In the genomic region with DNA sequence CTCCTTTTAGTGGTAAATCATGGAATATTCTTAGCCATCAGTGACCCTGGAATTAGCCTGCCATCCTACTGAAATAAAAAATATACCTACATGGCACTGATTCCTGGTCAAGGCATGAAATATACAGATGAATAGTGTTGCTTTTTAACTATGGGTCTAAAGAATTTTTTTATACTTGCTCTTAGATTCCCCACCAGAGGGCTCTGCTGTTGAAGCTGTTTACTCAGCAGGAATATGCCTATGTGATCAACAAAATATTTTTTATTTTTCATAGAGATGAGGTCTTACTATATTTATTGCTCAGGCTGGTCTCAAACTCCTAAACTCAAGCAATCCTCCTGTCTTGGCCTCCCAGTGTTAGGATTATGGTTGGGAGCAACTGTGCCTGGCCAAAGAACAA, we compare ENCODE assay signal across 11 cellular contexts. TPM values are rescaled to one million over a fixed set of nuclear protein-coding genes. Genes with fewer than 3 reads are reported as not detected.
DNase-seq lines count a peak whose midpoint lies in the region; ATAC-seq and TF ChIP-seq lines count a peak whose summit lies in the region.
"Had no signal": no experiment of that assay in that cellular context is flagged by ENCODE, and none has a peak within 500 bp of the region (broad histone marks: within the 10 kb centered on the region; RNA-seq: fewer than 3 reads in every experiment).

No MANE protein-coding gene starts in this region.

- peak; percentile 26 for TF ChIP-seq CTCF in GM13977 (IDR thresholded peaks at IDR 0.05; ENCODE audit: extremely low read depth, insufficient read depth, missing control alignments)

- in situ Hi-C loops in ACHN (cut with HindIII; ENCODE audit: low pct_ligation_motif_present, low pct_unique_long_range_greater_than_20kb, low sequenced_read_pairs) (no loop called here), GM13977 (cut with MboI; ENCODE audit: low pct_unique_long_range_greater_than_20kb, low sequenced_read_pairs, unreplicated experiment) (no loop called here)

- DNase-seq in ACHN (peak; percentile 43), GM13977 (ENCODE audit: low spot score) (no peak), fibroblast of the conjunctiva (ENCODE audit: low read depth) (peak; percentile 4), kidney tubule cell (ENCODE audit: low spot score) (no peak), NCI-H2107 (lab: John Stamatoyannopoulos, UW) (no peak)
- no peak for DNase-seq in activated CD4-positive, alpha-beta T cell treated with anti-CD3 and anti-CD28 coated beads for 48 hours
- DNase-seq: activated CD4-positive, CD25-positive, alpha-beta regulatory T cell; CD8-positive, alpha-beta memory T cell; ovary had no signal

- peak; percentile 78 for ATAC-seq in SK-N-SH treated with all-trans-retinoic acid at 6 μM for 48 hours
- ATAC-seq in esophagus mucosa = no peak

TF ChIP-seq in SK-N-SH treated with all-trans-retinoic acid at 6 μM for 48 hours, 23 proteins besides CTCF, POLR2A, EP300 and RAD21:
- TF ChIP-seq ZNF565 (CRISPR knock-in tag; conservative IDR thresholded peaks at IDR 0.05; ENCODE audit: low read depth) = no peak
- TF ChIP-seq ZNF8 (CRISPR knock-in tag; IDR thresholded peaks at IDR 0.05) = no peak
- no peak for TF ChIP-seq ZC3H10 (CRISPR knock-in tag; IDR thresholded peaks at IDR 0.05)
- TF ChIP-seq, protein P1, sequence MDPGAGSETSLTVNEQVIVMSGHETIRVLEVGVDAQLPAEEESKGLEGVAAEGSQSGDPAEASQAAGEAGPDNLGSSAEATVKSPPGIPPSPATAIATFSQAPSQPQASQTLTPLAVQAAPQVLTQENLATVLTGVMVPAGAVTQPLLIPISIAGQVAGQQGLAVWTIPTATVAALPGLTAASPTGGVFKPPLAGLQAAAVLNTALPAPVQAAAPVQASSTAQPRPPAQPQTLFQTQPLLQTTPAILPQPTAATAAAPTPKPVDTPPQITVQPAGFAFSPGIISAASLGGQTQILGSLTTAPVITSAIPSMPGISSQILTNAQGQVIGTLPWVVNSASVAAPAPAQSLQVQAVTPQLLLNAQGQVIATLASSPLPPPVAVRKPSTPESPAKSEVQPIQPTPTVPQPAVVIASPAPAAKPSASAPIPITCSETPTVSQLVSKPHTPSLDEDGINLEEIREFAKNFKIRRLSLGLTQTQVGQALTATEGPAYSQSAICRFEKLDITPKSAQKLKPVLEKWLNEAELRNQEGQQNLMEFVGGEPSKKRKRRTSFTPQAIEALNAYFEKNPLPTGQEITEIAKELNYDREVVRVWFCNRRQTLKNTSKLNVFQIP (CRISPR knock-in tag; IDR thresholded peaks at IDR 0.05; ENCODE audit: borderline replicate concordance, low read depth) = no peak
- TF ChIP-seq SNAI2 (CRISPR knock-in tag; IDR thresholded peaks at IDR 0.05) = no peak
- no peak for TF ChIP-seq TCF4 (CRISPR knock-in tag; IDR thresholded peaks at IDR 0.05; ENCODE audit: borderline replicate concordance)
- no peak for TF ChIP-seq ESRRG (CRISPR knock-in tag; IDR thresholded peaks at IDR 0.05)
- no peak for TF ChIP-seq TOX (CRISPR knock-in tag; IDR thresholded peaks at IDR 0.05; ENCODE audit: borderline replicate concordance)
- no peak for TF ChIP-seq CSDC2 (CRISPR knock-in tag; IDR thresholded peaks at IDR 0.05)
- TF ChIP-seq ZFP30 (CRISPR knock-in tag; IDR thresholded peaks at IDR 0.05) = no peak
- TF ChIP-seq RARB (CRISPR knock-in tag; IDR thresholded peaks at IDR 0.05) = no peak
- TF ChIP-seq OSR1 (CRISPR knock-in tag; IDR thresholded peaks at IDR 0.05) = no peak
- TF ChIP-seq, protein P2, sequence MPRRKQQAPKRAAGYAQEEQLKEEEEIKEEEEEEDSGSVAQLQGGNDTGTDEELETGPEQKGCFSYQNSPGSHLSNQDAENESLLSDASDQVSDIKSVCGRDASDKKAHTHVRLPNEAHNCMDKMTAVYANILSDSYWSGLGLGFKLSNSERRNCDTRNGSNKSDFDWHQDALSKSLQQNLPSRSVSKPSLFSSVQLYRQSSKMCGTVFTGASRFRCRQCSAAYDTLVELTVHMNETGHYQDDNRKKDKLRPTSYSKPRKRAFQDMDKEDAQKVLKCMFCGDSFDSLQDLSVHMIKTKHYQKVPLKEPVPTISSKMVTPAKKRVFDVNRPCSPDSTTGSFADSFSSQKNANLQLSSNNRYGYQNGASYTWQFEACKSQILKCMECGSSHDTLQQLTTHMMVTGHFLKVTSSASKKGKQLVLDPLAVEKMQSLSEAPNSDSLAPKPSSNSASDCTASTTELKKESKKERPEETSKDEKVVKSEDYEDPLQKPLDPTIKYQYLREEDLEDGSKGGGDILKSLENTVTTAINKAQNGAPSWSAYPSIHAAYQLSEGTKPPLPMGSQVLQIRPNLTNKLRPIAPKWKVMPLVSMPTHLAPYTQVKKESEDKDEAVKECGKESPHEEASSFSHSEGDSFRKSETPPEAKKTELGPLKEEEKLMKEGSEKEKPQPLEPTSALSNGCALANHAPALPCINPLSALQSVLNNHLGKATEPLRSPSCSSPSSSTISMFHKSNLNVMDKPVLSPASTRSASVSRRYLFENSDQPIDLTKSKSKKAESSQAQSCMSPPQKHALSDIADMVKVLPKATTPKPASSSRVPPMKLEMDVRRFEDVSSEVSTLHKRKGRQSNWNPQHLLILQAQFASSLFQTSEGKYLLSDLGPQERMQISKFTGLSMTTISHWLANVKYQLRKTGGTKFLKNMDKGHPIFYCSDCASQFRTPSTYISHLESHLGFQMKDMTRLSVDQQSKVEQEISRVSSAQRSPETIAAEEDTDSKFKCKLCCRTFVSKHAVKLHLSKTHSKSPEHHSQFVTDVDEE (CRISPR knock-in tag; IDR thresholded peaks at IDR 0.05) = no peak
- TF ChIP-seq, protein P3, sequence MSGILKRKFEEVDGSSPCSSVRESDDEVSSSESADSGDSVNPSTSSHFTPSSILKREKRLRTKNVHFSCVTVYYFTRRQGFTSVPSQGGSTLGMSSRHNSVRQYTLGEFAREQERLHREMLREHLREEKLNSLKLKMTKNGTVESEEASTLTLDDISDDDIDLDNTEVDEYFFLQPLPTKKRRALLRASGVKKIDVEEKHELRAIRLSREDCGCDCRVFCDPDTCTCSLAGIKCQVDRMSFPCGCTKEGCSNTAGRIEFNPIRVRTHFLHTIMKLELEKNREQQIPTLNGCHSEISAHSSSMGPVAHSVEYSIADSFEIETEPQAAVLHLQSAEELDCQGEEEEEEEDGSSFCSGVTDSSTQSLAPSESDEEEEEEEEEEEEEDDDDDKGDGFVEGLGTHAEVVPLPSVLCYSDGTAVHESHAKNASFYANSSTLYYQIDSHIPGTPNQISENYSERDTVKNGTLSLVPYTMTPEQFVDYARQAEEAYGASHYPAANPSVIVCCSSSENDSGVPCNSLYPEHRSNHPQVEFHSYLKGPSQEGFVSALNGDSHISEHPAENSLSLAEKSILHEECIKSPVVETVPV (CRISPR knock-in tag; IDR thresholded peaks at IDR 0.05) = no peak

RNA-seq across cellular contexts. Expression of a gene that starts 13.5 kb away (rescaled TPM):
- 8.5 TPM for total RNA-seq in esophagus mucosa

RNA-seq across cellular contexts. Expression of a gene that starts 32.6 kb away (rescaled TPM):
- total RNA-seq in esophagus mucosa = 20.8 TPM

Comparison
In these comparisons a context has a peak if more than half of its experiments do, and no peak if none do; other contexts are left out.
1. DNase-seq: peak in ACHN (single experiment) and fibroblast of the conjunctiva (single experiment); none in GM13977 (single experiment), kidney tubule cell (single experiment), activated CD4-positive, alpha-beta T cell treated with anti-CD3 and anti-CD28 coated beads for 48 hours (single experiment) and NCI-H2107 (single experiment).